Comparison of ENCODE assay signal across 19 cellular contexts in the genomic region with DNA sequence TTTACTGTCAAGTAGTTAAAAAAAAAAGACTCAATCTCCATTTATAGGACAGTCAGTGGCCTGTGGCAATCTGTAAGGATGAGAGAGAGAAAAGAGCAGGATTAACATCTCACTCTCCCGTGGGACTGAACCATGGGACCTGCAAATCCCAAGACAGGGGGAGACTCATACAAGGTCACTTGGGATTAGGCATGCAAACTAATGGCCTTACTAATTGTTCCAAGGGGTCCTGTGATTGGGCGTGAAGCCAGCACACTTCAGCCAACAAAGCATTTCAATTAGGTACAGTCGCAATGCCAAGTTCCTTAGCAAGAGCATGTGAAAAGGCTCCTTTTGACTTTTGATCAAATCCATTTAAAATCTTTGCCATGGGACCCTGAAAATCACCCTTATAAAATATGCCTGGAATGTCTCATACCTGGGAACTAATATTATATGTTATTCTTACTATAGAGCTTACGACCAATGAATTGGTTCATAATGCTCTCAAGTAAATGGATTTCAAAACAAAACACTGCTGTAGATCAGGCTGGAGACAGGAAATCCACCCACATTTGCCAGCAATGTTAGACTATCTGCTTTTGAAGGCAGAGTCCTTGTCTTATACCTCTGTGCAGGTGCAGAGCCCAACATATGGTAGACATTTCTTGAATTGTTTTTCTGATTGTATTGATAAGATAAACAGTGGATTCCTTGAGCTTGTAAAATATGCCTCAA.
DNase-seq lines count a peak whose midpoint lies in the region; ATAC-seq and TF ChIP-seq lines count a peak whose summit lies in the region.
"Had no signal": no experiment of that assay in that cellular context is flagged by ENCODE, and none has a peak within 500 bp of the region (broad histone marks: within the 10 kb centered on the region; RNA-seq: fewer than 3 reads in every experiment).

No MANE protein-coding gene starts in this region.

- dilution Hi-C loops in IMR-90 (cut with HindIII; ENCODE audit: low sequenced_read_pairs, unreplicated experiment), result no loop called here

- H3K36me3 Mint-ChIP-seq in nephron progenitor cell (ENCODE audit: low read depth), result no peaks in the 10 kb centered on the region
- H3K36me3 Mint-ChIP-seq: CD4-positive, CD25-positive, alpha-beta regulatory T cell; natural killer cell had no signal

- H3K4me1 ChIP-seq in IMR-90 (ENCODE audit: control insufficient read depth, insufficient read depth, low read length), result peaks cover 6% of the 10 kb centered on the region
- H3K4me1 ChIP-seq: SJCRH30 had no signal

- H4K5ac ChIP-seq in IMR-90 (ENCODE audit: low read depth, low read length), result peak overlapping the region; percentile 37; the same call in 1 of the 2 replicates

- H3K27me3 Mint-ChIP-seq in nephron progenitor cell (ENCODE audit: low read depth, poor library complexity), result no peaks in the 10 kb centered on the region
- H3K27me3 Mint-ChIP-seq: activated B cell treated with CpG ODN at 0.5 μM for 24 hours; CD4-positive, CD25-positive, alpha-beta regulatory T cell had no signal

- TF ChIP-seq RAD21 in IMR-90 (IDR thresholded peaks at IDR 0.05; ENCODE audit: low read length), result no peak

- no peak overlapping the region; the same call in 1 of the 2 replicates for H3K23ac ChIP-seq in IMR-90 (ENCODE audit: low read depth, low read length)

- H2BK15ac ChIP-seq in IMR-90 (ENCODE audit: low read depth, low read length), result peak overlapping the region; percentile 43; the same call in 1 of the 3 replicates

- peaks cover 3% of the 10 kb centered on the region for H3K9me3 Mint-ChIP-seq in nephron progenitor cell
- H3K9me3 Mint-ChIP-seq: activated B cell treated with CpG ODN at 0.5 μM for 24 hours; activated T-helper 2 cell treated with anti-CD3 and anti-CD28 coated beads, Interferon-gamma antibody, Interleukin-2, Interleukin-4, amounts not matched to agents 10 μg/mL and 5 μg/mL and 100 μg/mL, durations not matched to agents 14 hours and 24 hours and 36 hours; stimulated activated naive CD8-positive, alpha-beta T cell treated with anti-CD3 and anti-CD28 coated beads, Interleukin-15, Interleukin-2, amounts not matched to agents 100 ng/mL and 50 ng/mL, for 24 hours had no signal

- H3K9me1 ChIP-seq in IMR-90 (ENCODE audit: insufficient read depth, low read length), result peaks cover 2% of the 10 kb centered on the region; the same call in 1 of the 2 replicates

- no peak overlapping the region for H3K4me2 ChIP-seq in IMR-90 (ENCODE audit: low read depth, low read length)

- H3K36me3 ChIP-seq in IMR-90 (ENCODE audit: control insufficient read depth, insufficient read depth, low read length), result no peaks in the 10 kb centered on the region
- H3K36me3 ChIP-seq: SJCRH30 had no signal

- no peak overlapping the region for H3K4me3 Mint-ChIP-seq in nephron progenitor cell
- H3K4me3 Mint-ChIP-seq: activated B cell treated with CpG ODN at 0.5 μM for 24 hours; CD4-positive, CD25-positive, alpha-beta regulatory T cell; natural killer cell; stimulated activated naive CD8-positive, alpha-beta T cell treated with anti-CD3 and anti-CD28 coated beads, Interleukin-15, Interleukin-2, amounts not matched to agents 100 ng/mL and 50 ng/mL, for 24 hours had no signal

- ATAC-seq in IMR-90 (ENCODE audit: low read depth) (no peak), HG03520 (IDR thresholded peaks at IDR 0.05; ENCODE audit: unreplicated experiment) (no peak)
- ATAC-seq: natural killer cell had no signal

- peaks cover 27% of the 10 kb centered on the region for H3K4me1 Mint-ChIP-seq in nephron progenitor cell
- H3K4me1 Mint-ChIP-seq: activated B cell treated with CpG ODN at 0.5 μM for 24 hours; CD4-positive, CD25-positive, alpha-beta regulatory T cell; natural killer cell had no signal

- no peak overlapping the region for H2AK5ac ChIP-seq in IMR-90 (ENCODE audit: low read depth, low read length)

- H3K18ac ChIP-seq in IMR-90 (ENCODE audit: low read depth, low read length), result peak overlapping the region; percentile 64; the same call in 1 of the 2 replicates

- in situ Hi-C loops in IMR-90 (cut with MboI; ENCODE audit: low sequenced_read_pairs), result loop anchor here (5.0 kb wide), 1 partner anchor 411 kb away; a partner anchor contains a TSS

- H4K91ac ChIP-seq in IMR-90 (ENCODE audit: insufficient read depth, low read depth, low read length), result peak overlapping the region; percentile 43

- no peak for TF ChIP-seq POLR2A in IMR-90 (IDR thresholded peaks at IDR 0.05; ENCODE audit: low read depth, low read length)

- peak overlapping the region; percentile 52 for H3K27ac Mint-ChIP-seq in nephron progenitor cell
- H3K27ac Mint-ChIP-seq: activated B cell treated with CpG ODN at 0.5 μM for 24 hours; activated T-helper 2 cell treated with anti-CD3 and anti-CD28 coated beads, Interferon-gamma antibody, Interleukin-2, Interleukin-4, amounts not matched to agents 10 μg/mL and 5 μg/mL and 100 μg/mL, durations not matched to agents 14 hours and 24 hours and 36 hours; CD4-positive, CD25-positive, alpha-beta regulatory T cell; natural killer cell; stimulated activated naive CD8-positive, alpha-beta T cell treated with anti-CD3 and anti-CD28 coated beads, Interleukin-15, Interleukin-2, amounts not matched to agents 100 ng/mL and 50 ng/mL, for 24 hours had no signal

- BruUV-seq in IMR-90 (replicated peaks; lab: Mats Ljungman, UMichigan), result no TSS peak

- H3K14ac ChIP-seq in IMR-90 (replicated peaks; ENCODE audit: low read depth, low read length), result no peak overlapping the region

- POLR2A ChIA-PET in IMR-90 (lab: Charles Lee; ENCODE audit: unreplicated experiment), result interaction anchor here (1.2 kb wide), 1 partner anchor 410 kb away, joined by 3 read pairs; no protein-coding TSS in a partner anchor

- H3K79me1 ChIP-seq in IMR-90 (ENCODE audit: low read depth in 1 of 2, low read length in 2 of 2), result no peaks in the 10 kb centered on the region

- H2BK120ac ChIP-seq in IMR-90 (ENCODE audit: low read depth, low read length), result peak overlapping the region; percentile 75; the same call in 1 of the 2 replicates

- no peak overlapping the region for H2AK9ac ChIP-seq in IMR-90 (replicated peaks; ENCODE audit: low read depth, low read length, poor library complexity)

- H3K4me3 ChIP-seq in IMR-90 (ENCODE audit: insufficient read depth, low read depth, low read length), result no peak overlapping the region
- H3K4me3 ChIP-seq: SJCRH30 had no signal

- no peak overlapping the region for H2AFZ ChIP-seq in IMR-90 (replicated peaks; ENCODE audit: low read length, poor library complexity)

- no peaks in the 10 kb centered on the region for H3K27me3 ChIP-seq in IMR-90 (ENCODE audit: control insufficient read depth, insufficient read depth, low read length)
- H3K27me3 ChIP-seq: SJCRH30 had no signal

- no peaks in the 10 kb centered on the region for H4K20me1 ChIP-seq in IMR-90 (ENCODE audit: insufficient read depth, low read length)

- no peak overlapping the region for H4K8ac ChIP-seq in IMR-90 (ENCODE audit: low read depth in 2 of 2, low read length in 2 of 2)

- no peak overlapping the region for H3K56ac ChIP-seq in IMR-90 (ENCODE audit: extremely low read depth, insufficient read depth, low read length)

- WGBS in IMR-90 (ENCODE audit: extremely low coverage in 2 of 2, insufficient read length in 1 of 2), 2 experiments, result 100% methylated on average over 2 of the region's 4 CpGs; no CpG with 5 or more reads in 1 of the 2 experiments

- H3K9me3 ChIP-seq in IMR-90 (ENCODE audit: control insufficient read depth, insufficient read depth, low read length), result no peaks in the 10 kb centered on the region
- H3K9me3 ChIP-seq: SJCRH30 had no signal

- CTCF ChIA-PET in IMR-90 (lab: Yijun Ruan, JAX), result interaction anchor here (2.1 to 2.4 kb wide), 2 partner anchors 412 to 417 kb away, joined by 10 to 12 read pairs; a partner anchor contains a TSS

- DNase-seq in Ammon's horn (ENCODE audit: low spot score), result peak; percentile 63
- DNase-seq in IMR-90, result no peak
- peak; percentile 84 for DNase-seq in cerebellar cortex (ENCODE audit: low spot score)
- no peak for DNase-seq in nephron progenitor cell
- DNase-seq in NCI-H2081 (lab: John Stamatoyannopoulos, UW), result no peak
- no peak for DNase-seq in effector CD8-positive, alpha-beta T cell (lab: John Stamatoyannopoulos, UW)
- no peak for DNase-seq in DMS79 (lab: John Stamatoyannopoulos, UW)
- DNase-seq: ACHN; activated B cell treated with CpG ODN at 0.5 μM for 24 hours; CD4-positive, CD25-positive, alpha-beta regulatory T cell; natural killer cell; NCI-H1694; OCI-M1; retina; SJCRH30; T-helper 2 cell had no signal

- intact Hi-C loops in IMR-90 (cut with micrococcal nuclease), result loop anchor here (2.0 to 10.0 kb wide), 4 partner anchors 156 to 783 kb away; no protein-coding TSS in a partner anchor

- H3K27ac ChIP-seq in IMR-90 (ENCODE audit: insufficient read depth, low read length), result no peak overlapping the region
- H3K27ac ChIP-seq: SJCRH30 had no signal

- no peak overlapping the region for H2BK5ac ChIP-seq in IMR-90 (ENCODE audit: low read depth, low read length, poor library complexity, severe bottlenecking)

- H3K4ac ChIP-seq in IMR-90 (ENCODE audit: low read depth, low read length), result peak overlapping the region; percentile 24; the same call in 1 of the 2 replicates

- peak overlapping the region; percentile 93 for H2BK20ac ChIP-seq in IMR-90 (ENCODE audit: low read depth, low read length)

- H3K9ac ChIP-seq in IMR-90 (ENCODE audit: low read depth, low read length), result no peak overlapping the region

- TF ChIP-seq CTCF in IMR-90 (conservative IDR thresholded peaks at IDR 0.05; ENCODE audit: low read depth, low read length) (no peak), nephron progenitor cell (IDR thresholded peaks at IDR 0.05) (no peak)

TF ChIP-seq in IMR-90, 13 proteins besides CTCF, POLR2A, EP300 and RAD21 (continues in another document):
- TF ChIP-seq FOS (IDR thresholded peaks at IDR 0.05; ENCODE audit: low read depth, low read length) (no peak), CEBPB (IDR thresholded peaks at IDR 0.05; ENCODE audit: low read depth, low read length) (no peak), CHD1 (IDR thresholded peaks at IDR 0.05; ENCODE audit: low read depth, low read length) (no peak), RCOR1 (IDR thresholded peaks at IDR 0.05; ENCODE audit: insufficient replicate concordance, low read length) (no peak), MXI1 (IDR thresholded peaks at IDR 0.05; ENCODE audit: borderline replicate concordance, low read depth, low read length) (no peak), MAZ (IDR thresholded peaks at IDR 0.05; ENCODE audit: borderline replicate concordance, low read depth, low read length) (no peak), NFE2L2 (IDR thresholded peaks at IDR 0.05; ENCODE audit: low read depth, low read length) (no peak), SMC3 (IDR thresholded peaks at IDR 0.05; ENCODE audit: low read depth, low read length) (no peak)
- TF ChIP-seq, protein P1, sequence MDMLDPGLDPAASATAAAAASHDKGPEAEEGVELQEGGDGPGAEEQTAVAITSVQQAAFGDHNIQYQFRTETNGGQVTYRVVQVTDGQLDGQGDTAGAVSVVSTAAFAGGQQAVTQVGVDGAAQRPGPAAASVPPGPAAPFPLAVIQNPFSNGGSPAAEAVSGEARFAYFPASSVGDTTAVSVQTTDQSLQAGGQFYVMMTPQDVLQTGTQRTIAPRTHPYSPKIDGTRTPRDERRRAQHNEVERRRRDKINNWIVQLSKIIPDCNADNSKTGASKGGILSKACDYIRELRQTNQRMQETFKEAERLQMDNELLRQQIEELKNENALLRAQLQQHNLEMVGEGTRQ (IDR thresholded peaks at IDR 0.05; ENCODE audit: low read depth, low read length), result no peak

Comparison
In these comparisons a context has a peak if more than half of its experiments do, and no peak if none do; other contexts are left out.
1. DNase-seq: peak in Ammon's horn (single experiment) and cerebellar cortex (single experiment); none in IMR-90 (single experiment), nephron progenitor cell (single experiment), NCI-H2081 (0 of 2), effector CD8-positive, alpha-beta T cell (single experiment) and DMS79 (single experiment).